In genomic region chr6:94190030-94190429, GRCh38 we compare ENCODE assay signal across 7 cellular contexts.
"Had no signal": no experiment of that assay in that cellular context is flagged by ENCODE, and none has a peak within 500 bp of the region (broad histone marks: within the 10 kb centered on the region; RNA-seq: fewer than 3 reads in every experiment).

No MANE protein-coding gene starts in this region.

- H3K27ac ChIP-seq: HL-60 had no signal

- H3K4me3 ChIP-seq: K562 had no signal

- FAIRE-seq: HepG2, HTR-8/SVneo, K562 had no signal

- DNase-seq: IMR-90, KBM-7, KG1 had no signal
